In the genomic region with DNA sequence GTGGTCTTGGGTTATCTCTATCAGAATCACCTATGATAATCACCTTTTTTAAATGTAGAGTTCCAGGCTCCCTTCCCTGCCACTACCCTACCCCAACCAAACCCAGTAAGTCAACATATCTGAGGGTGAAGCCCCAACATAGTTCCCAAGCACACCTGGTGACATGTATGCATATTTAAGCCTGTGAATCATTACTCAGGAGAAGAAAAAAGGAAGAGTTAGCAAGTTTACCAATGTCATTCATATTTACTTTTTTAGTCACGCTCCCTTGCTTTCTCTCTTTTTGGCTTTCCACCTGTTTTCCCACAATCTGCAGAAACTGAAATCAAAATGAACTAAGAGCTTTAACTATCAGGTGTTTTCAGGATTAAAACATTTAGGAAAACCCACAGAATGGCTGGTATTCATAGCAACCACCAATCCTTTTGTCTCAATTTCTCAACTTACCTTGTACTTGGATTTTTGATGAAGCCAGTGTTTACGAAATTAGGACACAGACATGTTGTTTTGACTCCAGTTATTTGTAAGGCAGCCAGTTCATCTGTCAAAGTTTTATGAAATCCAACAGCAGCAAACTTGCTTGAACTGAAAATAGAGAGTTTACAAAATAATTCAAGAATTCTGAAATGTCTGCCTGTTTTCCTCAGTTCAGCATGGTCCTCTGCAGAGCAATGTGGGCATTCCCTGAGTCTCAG, we compare ENCODE assay signal across 1 cellular context.
TF ChIP-seq lines count a peak whose summit lies in the region.

No MANE protein-coding gene starts in this region.

TF ChIP-seq in K562, 482 proteins besides CTCF, POLR2A, EP300 and RAD21:
- TF ChIP-seq MYNN (IDR thresholded peaks at IDR 0.05) (no peak), MYNN (CRISPR knock-in tag; IDR thresholded peaks at IDR 0.05) (no peak), ZNF75A (CRISPR knock-in tag; IDR thresholded peaks at IDR 0.05) (peak; percentile 32; the same call in 1 of the 2 replicates)
TF ChIP-seq in K562: peak in this region for 1.
